27 cellular contexts compared by ENCODE assay signal in genomic region chr10:35075228-35075627, GRCh38.
"Had no signal": no experiment of that assay in that cellular context is flagged by ENCODE, and none has a peak within 500 bp of the region (broad histone marks: within the 10 kb centered on the region; RNA-seq: fewer than 3 reads in every experiment).

No MANE protein-coding gene starts in this region.

- H3K36me3 Mint-ChIP-seq: natural killer cell treated with Interleukin-12 subunit alpha and Interleukin-12 subunit beta and Interleukin-15 and Interleukin-18, amount 100 ng/mL, for 72 hours had no signal

- DNase-seq: dermis blood vessel endothelial cell; effector memory CD4-positive, alpha-beta T cell; foreskin keratinocyte; heart left ventricle; kidney; mesenchymal stem cell; mucosa of descending colon; naive B cell; nucleus accumbens; right cardiac atrium; sigmoid colon; stimulated activated CD4-positive, alpha-beta T cell treated with anti-CD3 and anti-CD28 coated beads, Interleukin-4, amount 100 ng/mL, for 4 hours; stimulated activated naive CD8-positive, alpha-beta T cell treated with anti-CD3 and anti-CD28 coated beads, Interleukin-15, Interleukin-2, amounts not matched to agents 100 U/mL and 50 U/mL, for 24 hours; substantia nigra; testis; tibial artery had no signal

- ATAC-seq: foreskin keratinocyte; gastroesophageal sphincter; heart left ventricle; left lobe of liver; mucosa of descending colon; natural killer cell treated with Interleukin-12 subunit alpha and Interleukin-12 subunit beta and Interleukin-15 and Interleukin-18, amount 100 ng/mL, for 72 hours; right cardiac atrium; stimulated activated memory B cell treated with anti-CD40 and anti-IgM and Interleukin-4, amounts not matched to agents 10 μg/mL and 1 μg/mL and 100 μg/mL, for 72 hours; stimulated activated naive CD8-positive, alpha-beta T cell treated with anti-CD3 and anti-CD28 coated beads, Interleukin-15, Interleukin-2, amounts not matched to agents 100 U/mL and 50 U/mL, for 24 hours had no signal

- H3K9me3 Mint-ChIP-seq: mesothelial cell of epicardium; naive B cell; natural killer cell treated with Interleukin-12 subunit alpha and Interleukin-12 subunit beta and Interleukin-15 and Interleukin-18, amount 100 ng/mL, for 72 hours; stimulated activated memory B cell treated with anti-CD40 and anti-IgM and Interleukin-4, amounts not matched to agents 10 μg/mL and 1 μg/mL and 100 μg/mL, for 72 hours had no signal

- H3K4me1 Mint-ChIP-seq: mesothelial cell of epicardium had no signal

- H3K27ac ChIP-seq: coronary artery, esophagus muscularis mucosa, foreskin keratinocyte, gastroesophageal sphincter, heart left ventricle, hepatocyte, prostate gland, sigmoid colon, testis, tibial artery had no signal

- H3K4me1 ChIP-seq: gastroesophageal sphincter, heart left ventricle, prostate gland, sigmoid colon had no signal

- H3K4me3 Mint-ChIP-seq: mesothelial cell of epicardium; naive B cell; natural killer cell treated with Interleukin-12 subunit alpha and Interleukin-12 subunit beta and Interleukin-15 and Interleukin-18, amount 100 ng/mL, for 72 hours; stimulated activated memory B cell treated with anti-CD40 and anti-IgM and Interleukin-4, amounts not matched to agents 10 μg/mL and 1 μg/mL and 100 μg/mL, for 72 hours; type B pancreatic cell had no signal

- H3K27me3 Mint-ChIP-seq: naive B cell; natural killer cell treated with Interleukin-12 subunit alpha and Interleukin-12 subunit beta and Interleukin-15 and Interleukin-18, amount 100 ng/mL, for 72 hours; stimulated activated memory B cell treated with anti-CD40 and anti-IgM and Interleukin-4, amounts not matched to agents 10 μg/mL and 1 μg/mL and 100 μg/mL, for 72 hours; type B pancreatic cell had no signal

- FAIRE-seq: endothelial cell of umbilical vein, kidney had no signal

- H3K27ac Mint-ChIP-seq: mesothelial cell of epicardium; natural killer cell treated with Interleukin-12 subunit alpha and Interleukin-12 subunit beta and Interleukin-15 and Interleukin-18, amount 100 ng/mL, for 72 hours; stimulated activated memory B cell treated with anti-CD40 and anti-IgM and Interleukin-4, amounts not matched to agents 10 μg/mL and 1 μg/mL and 100 μg/mL, for 72 hours; type B pancreatic cell had no signal

- H3K9me3 ChIP-seq: esophagus muscularis mucosa, gastroesophageal sphincter, heart left ventricle, mucosa of descending colon, prostate gland, sigmoid colon, testis, tibial artery had no signal

- H2AFZ ChIP-seq: hepatocyte had no signal

- H3K27me3 ChIP-seq: esophagus muscularis mucosa, foreskin keratinocyte, gastroesophageal sphincter, heart left ventricle, hepatocyte, sigmoid colon, testis, tibial artery had no signal

- H3K4me3 ChIP-seq: coronary artery, esophagus muscularis mucosa, gastroesophageal sphincter, heart left ventricle, hepatocyte, mucosa of descending colon, prostate gland, sigmoid colon, testis, tibial artery had no signal

- H3K4me2 ChIP-seq: hepatocyte had no signal

- H3K36me3 ChIP-seq: prostate gland had no signal
